ENCODE assay signal across 17 cellular contexts in the genomic region with DNA sequence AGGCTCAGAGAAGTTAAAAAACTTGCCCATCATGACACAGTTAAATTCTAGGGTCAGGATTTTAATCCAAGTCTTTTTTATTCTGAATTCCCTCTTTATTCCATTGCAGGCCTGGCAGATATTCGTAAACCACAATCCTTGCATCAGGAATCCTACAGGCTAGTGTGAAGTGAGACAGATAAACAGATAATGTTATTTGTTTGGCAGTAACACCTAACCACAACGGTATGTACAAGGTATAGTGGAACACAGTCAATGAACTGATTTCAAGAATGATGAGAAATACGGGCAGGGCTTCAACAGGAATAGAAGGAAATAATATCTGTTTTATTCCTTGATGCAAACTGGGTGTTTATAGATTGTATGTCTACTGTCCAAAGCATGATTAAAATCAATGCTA.
"Had no signal": no experiment of that assay in that cellular context is flagged by ENCODE, and none has a peak within 500 bp of the region (broad histone marks: within the 10 kb centered on the region; RNA-seq: fewer than 3 reads in every experiment).

No MANE protein-coding gene starts in this region.

- ATAC-seq: lower lobe of right lung; pancreas; right cardiac atrium; stimulated activated effector memory CD8-positive, alpha-beta T cell treated with anti-CD3 and anti-CD28 coated beads, Interleukin-12 subunit alpha, Interleukin-12 subunit beta, amount 100 ng/mL, for 72 hours had no signal

- H3K27ac ChIP-seq: colonic mucosa, esophagus squamous epithelium, left ventricle myocardium inferior, lower lobe of right lung, pancreas, testis, tibial nerve had no signal

- DNase-seq: colonic mucosa; effector CD4-positive, alpha-beta T cell; esophagus squamous epithelium; foreskin fibroblast; immature natural killer cell; left ventricle myocardium inferior; lower lobe of right lung; mesenchymal stem cell; naive B cell; occipital lobe; pancreas; right cardiac atrium; stimulated activated CD4-positive, alpha-beta T cell treated with anti-CD3 and anti-CD28 coated beads, Interleukin-4, amount 100 ng/mL, for 1 hour; stimulated activated CD8-positive, alpha-beta memory T cell treated with anti-CD3 and anti-CD28 coated beads, Interleukin-4, amount 100 ng/mL, for 48 hours; testis had no signal

- H3K4me3 ChIP-seq: colonic mucosa, esophagus squamous epithelium, left ventricle myocardium inferior, lower lobe of right lung, pancreas, tibial nerve had no signal
